Comparison of ENCODE assay signal across 8 cellular contexts in the genomic region with DNA sequence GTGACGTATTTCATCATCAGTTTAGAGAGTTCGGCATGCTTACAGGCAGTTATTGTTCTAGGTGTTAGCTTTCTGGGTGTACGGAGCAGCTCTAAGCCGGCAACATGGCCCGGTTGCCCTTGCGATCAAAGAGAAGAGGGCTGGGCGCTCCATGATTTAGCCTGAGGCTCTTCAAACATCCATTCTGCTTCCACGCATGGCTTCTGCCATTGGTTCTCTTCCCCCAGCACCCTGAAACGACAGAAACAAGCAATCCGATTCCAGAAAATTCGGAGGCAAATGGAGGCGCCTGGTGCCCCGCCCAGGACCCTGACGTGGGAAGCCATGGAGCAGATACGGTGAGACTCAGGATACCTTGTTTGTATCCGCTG. TPM values are rescaled to one million over a fixed set of nuclear protein-coding genes. Genes with fewer than 3 reads are reported as not detected.
DNase-seq lines count a peak whose midpoint lies in the region; ATAC-seq, FAIRE-seq and TF ChIP-seq lines count a peak whose summit lies in the region.

No MANE protein-coding gene starts in this region.

- H3F3A ChIP-seq in DOHH2 (ENCODE audit: control insufficient read depth, insufficient read depth) = peaks cover 8% of the 10 kb centered on the region; the same call in 1 of the 2 replicates

- intact Hi-C loops in HCT116 (cut with micrococcal nuclease) = no loop called here

- no peak for FAIRE-seq in urothelium cell line (lab: Jason Lieb, UNC)

- H3K36me3 ChIP-seq in DOHH2 (ENCODE audit: control insufficient read depth, low read length) = peaks cover 39% of the 10 kb centered on the region
- peaks cover 14 to 28% of the 10 kb centered on the region in 2 experiments for H3K36me3 ChIP-seq in HCT116 (ENCODE audit: control insufficient read depth in 1 of 2, insufficient read depth in 2 of 2, low read length in 2 of 2)

- H3K27me3 ChIP-seq in DOHH2 (ENCODE audit: control insufficient read depth, low read length) = no peaks in the 10 kb centered on the region
- no peaks in the 10 kb centered on the region for H3K27me3 ChIP-seq in HCT116 (ENCODE audit: insufficient read depth, low read length)
- H3K27me3 ChIP-seq in foreskin keratinocyte = no peaks in the 10 kb centered on the region

- H3K9ac ChIP-seq in HCT116 (ENCODE audit: low read length) = peak overlapping the region; percentile 77

- peak overlapping the region; percentile 89 for H3K4me3 ChIP-seq in DOHH2 (ENCODE audit: low read length)
- H3K4me3 ChIP-seq in HCT116 (replicated peaks in 1 of 2; ENCODE audit: low read depth in 1 of 2, low read length in 2 of 2) = peak overlapping the region; percentile 74 to 96

- no peaks in the 10 kb centered on the region for H3K9me2 ChIP-seq in DOHH2 (replicated peaks; ENCODE audit: control insufficient read depth, low read length)
- no peaks in the 10 kb centered on the region for H3K9me2 ChIP-seq in HCT116 (ENCODE audit: insufficient read depth)

- H2AFZ ChIP-seq in HCT116 (ENCODE audit: low read depth, low read length, poor library complexity, severe bottlenecking) = no peak overlapping the region

- no peak for TF ChIP-seq RAD21 in HCT116 (IDR thresholded peaks at IDR 0.05; ENCODE audit: low read depth)

- DNase-seq in HCT116 (ENCODE audit: low read depth, low spot score) = peak; percentile 16
- peak; percentile 66 for DNase-seq in NCI-H226
- peak; percentile 7 for DNase-seq in activated T-helper 1 cell treated with Interleukin-2 at 50 U/mL for 16 hours (ENCODE audit: low read depth)
- DNase-seq in foreskin keratinocyte = peak in 1 of 2 donors; percentile 52
- DNase-seq in occipital lobe (lab: John Stamatoyannopoulos, UW) = peak; percentile 49
- peak; percentile 13 for DNase-seq in urothelium cell line (ENCODE audit: low spot score)

- POLR2A ChIA-PET in HCT116 (lab: Charles Lee) = interaction anchor here (0.7 kb wide), 2 partner anchors 14 to 561 kb away, joined by 4 read pairs; no protein-coding TSS in a partner anchor

- RAD21 ChIA-PET in HCT116 (lab: Charles Lee; ENCODE audit: low non-redundant PET in 1 of 2, low total read pairs in 2 of 2, uncharacterized antibody in 2 of 2, unreplicated experiment in 2 of 2) = no interaction called here

- BruUV-seq in HCT116 (replicated peaks; lab: Mats Ljungman, UMichigan) = no TSS peak

- H3K4me2 ChIP-seq in DOHH2 (ENCODE audit: low read length) (peak overlapping the region; percentile 95), HCT116 (ENCODE audit: low read length) (peak overlapping the region; percentile 94)

- ATAC-seq in HCT116 (peak; percentile 47), foreskin keratinocyte (peak; percentile 31), HG03378 (IDR thresholded peaks at IDR 0.05; ENCODE audit: unreplicated experiment) (no peak)

- peaks cover 63% of the 10 kb centered on the region for H3K79me2 ChIP-seq in DOHH2 (ENCODE audit: control insufficient read depth, low read length)
- peaks cover 64% of the 10 kb centered on the region for H3K79me2 ChIP-seq in HCT116 (ENCODE audit: insufficient read depth, low read length)

- H3K4me1 ChIP-seq in DOHH2 (ENCODE audit: control insufficient read depth, low read length) (peaks cover 40% of the 10 kb centered on the region), HCT116 (ENCODE audit: control insufficient read depth in 1 of 2, insufficient read depth in 2 of 2, low read length in 2 of 2) (peaks cover 16 to 45% of the 10 kb centered on the region in 2 experiments), foreskin keratinocyte (peaks cover 16% of the 10 kb centered on the region)

- TF ChIP-seq POLR2A in HCT116 (IDR thresholded peaks at IDR 0.05; ENCODE audit: borderline replicate concordance, extremely low read depth, insufficient read depth, insufficient read length) = no peak

- H3K9me3 ChIP-seq in DOHH2 (ENCODE audit: control insufficient read depth, insufficient read depth, low read length) = no peaks in the 10 kb centered on the region
- H3K9me3 ChIP-seq in HCT116 (ENCODE audit: control insufficient read depth in 1 of 2, insufficient read depth in 1 of 2, low read depth in 1 of 2, low read length in 2 of 2) = no peaks in the 10 kb centered on the region

- peaks cover 4% of the 10 kb centered on the region; the same call in 1 of the 2 replicates for H4K20me1 ChIP-seq in DOHH2 (ENCODE audit: control insufficient read depth, insufficient read depth, low read depth, low read length)
- no peaks in the 10 kb centered on the region for H4K20me1 ChIP-seq in HCT116 (ENCODE audit: insufficient read depth)

- no peak for TF ChIP-seq CTCF in DOHH2 (IDR thresholded peaks at IDR 0.05; ENCODE audit: low read depth, low read length, poor library complexity, severe bottlenecking)
- no peak for TF ChIP-seq CTCF in HCT116 (IDR thresholded peaks at IDR 0.05 in 2 of 3, conservative IDR thresholded peaks at IDR 0.05 in 1 of 3; ENCODE audit: borderline replicate concordance in 1 of 3, insufficient read depth in 1 of 3, low read depth in 2 of 3, low read length in 2 of 3)
- no peak for TF ChIP-seq CTCF in foreskin keratinocyte (conservative IDR thresholded peaks at IDR 0.05)

- H3K27ac ChIP-seq in DOHH2 (ENCODE audit: low read depth, low read length) (peak overlapping the region; percentile 80), HCT116 (ENCODE audit: low read depth, low read length) (peak overlapping the region; percentile 78), foreskin keratinocyte (peak overlapping the region; percentile 88)

- CTCF ChIA-PET in HCT116 (lab: Charles Lee) = no interaction called here

TF ChIP-seq in HCT116, 20 proteins besides CTCF, POLR2A, EP300 and RAD21:
- TF ChIP-seq ZNF274 (IDR thresholded peaks at IDR 0.05; ENCODE audit: low read depth, low read length) (no peak), YY1 (IDR thresholded peaks at IDR 0.05; ENCODE audit: extremely low read depth, insufficient replicate concordance, low read depth, low read length) (no peak), TCF7L2 (IDR thresholded peaks at IDR 0.05; ENCODE audit: borderline replicate concordance, extremely low read depth, insufficient read depth, insufficient read length) (no peak), CEBPB (IDR thresholded peaks at IDR 0.05; ENCODE audit: low read depth) (no peak), EGR1 (IDR thresholded peaks at IDR 0.05; ENCODE audit: low read depth) (no peak), SRF (IDR thresholded peaks at IDR 0.05; ENCODE audit: low read depth) (no peak), EZH2phosphoT487 (IDR thresholded peaks at IDR 0.05; ENCODE audit: borderline replicate concordance) (no peak)
- TF ChIP-seq, protein P1, sequence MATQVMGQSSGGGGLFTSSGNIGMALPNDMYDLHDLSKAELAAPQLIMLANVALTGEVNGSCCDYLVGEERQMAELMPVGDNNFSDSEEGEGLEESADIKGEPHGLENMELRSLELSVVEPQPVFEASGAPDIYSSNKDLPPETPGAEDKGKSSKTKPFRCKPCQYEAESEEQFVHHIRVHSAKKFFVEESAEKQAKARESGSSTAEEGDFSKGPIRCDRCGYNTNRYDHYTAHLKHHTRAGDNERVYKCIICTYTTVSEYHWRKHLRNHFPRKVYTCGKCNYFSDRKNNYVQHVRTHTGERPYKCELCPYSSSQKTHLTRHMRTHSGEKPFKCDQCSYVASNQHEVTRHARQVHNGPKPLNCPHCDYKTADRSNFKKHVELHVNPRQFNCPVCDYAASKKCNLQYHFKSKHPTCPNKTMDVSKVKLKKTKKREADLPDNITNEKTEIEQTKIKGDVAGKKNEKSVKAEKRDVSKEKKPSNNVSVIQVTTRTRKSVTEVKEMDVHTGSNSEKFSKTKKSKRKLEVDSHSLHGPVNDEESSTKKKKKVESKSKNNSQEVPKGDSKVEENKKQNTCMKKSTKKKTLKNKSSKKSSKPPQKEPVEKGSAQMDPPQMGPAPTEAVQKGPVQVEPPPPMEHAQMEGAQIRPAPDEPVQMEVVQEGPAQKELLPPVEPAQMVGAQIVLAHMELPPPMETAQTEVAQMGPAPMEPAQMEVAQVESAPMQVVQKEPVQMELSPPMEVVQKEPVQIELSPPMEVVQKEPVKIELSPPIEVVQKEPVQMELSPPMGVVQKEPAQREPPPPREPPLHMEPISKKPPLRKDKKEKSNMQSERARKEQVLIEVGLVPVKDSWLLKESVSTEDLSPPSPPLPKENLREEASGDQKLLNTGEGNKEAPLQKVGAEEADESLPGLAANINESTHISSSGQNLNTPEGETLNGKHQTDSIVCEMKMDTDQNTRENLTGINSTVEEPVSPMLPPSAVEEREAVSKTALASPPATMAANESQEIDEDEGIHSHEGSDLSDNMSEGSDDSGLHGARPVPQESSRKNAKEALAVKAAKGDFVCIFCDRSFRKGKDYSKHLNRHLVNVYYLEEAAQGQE (IDR thresholded peaks at IDR 0.05; ENCODE audit: low read depth) = no peak

RNA-seq across cellular contexts. Expression of a gene that starts 0.6 kb away (rescaled TPM):
- total RNA-seq in HCT116 (2021; ENCODE audit: unreplicated experiment) (72.7 TPM), foreskin keratinocyte (48.6 and 52.0 TPM in 2 replicates), occipital lobe (241 TPM)
- polyA plus RNA-seq in HCT116 (2012) = 45.2 and 52.8 TPM in 2 replicates
- polyA plus RNA-seq in foreskin keratinocyte = 45.4 and 51.5 TPM in 2 replicates

RNA-seq across cellular contexts. Expression of a gene that starts 16.7 kb away (rescaled TPM):
- total RNA-seq in HCT116 (2021; ENCODE audit: unreplicated experiment) (1.0 TPM), foreskin keratinocyte (0.07 TPM in 1 of 2 replicates, not detected in the other), occipital lobe (0.31 TPM)
- 0.95 and 1.8 TPM in 2 replicates for polyA plus RNA-seq in HCT116 (2012)
- polyA plus RNA-seq in foreskin keratinocyte = not detected in 2 replicates

RNA-seq across cellular contexts. Expression of a gene that starts 32.0 kb away (rescaled TPM):
- total RNA-seq in HCT116 (2021; ENCODE audit: unreplicated experiment) (15.4 TPM), foreskin keratinocyte (1.3 and 2.6 TPM in 2 replicates), occipital lobe (9.7 TPM)
- polyA plus RNA-seq in HCT116 (2012) = 8.6 and 12.6 TPM in 2 replicates
- 0.60 and 1.1 TPM in 2 replicates for polyA plus RNA-seq in foreskin keratinocyte

RNA-seq across cellular contexts. Expression of a gene that starts 32.3 kb away (rescaled TPM):
- 92.7 TPM for total RNA-seq in HCT116 (2021; ENCODE audit: unreplicated experiment)
- polyA plus RNA-seq in HCT116 (2012) = 261 and 304 TPM in 2 replicates
- 59.7 and 61.2 TPM in 2 replicates for total RNA-seq in foreskin keratinocyte
- 124 and 151 TPM in 2 replicates for polyA plus RNA-seq in foreskin keratinocyte
- total RNA-seq in occipital lobe = 2.7 TPM
